In genomic region chr7:42685911-42686310, GRCh38 we compare ENCODE assay signal across 25 cellular contexts.
"Had no signal": no experiment of that assay in that cellular context is flagged by ENCODE, and none has a peak within 500 bp of the region (broad histone marks: within the 10 kb centered on the region; RNA-seq: fewer than 3 reads in every experiment).

No MANE protein-coding gene starts in this region.

- H3K27me3 ChIP-seq: body of pancreas, cardiac muscle cell, pancreas, stomach, upper lobe of left lung had no signal

- H3K4me1 ChIP-seq: body of pancreas, heart right ventricle, lower lobe of right lung, pancreas, psoas muscle had no signal

- H3K4me1 Mint-ChIP-seq: activated CD8-positive, alpha-beta memory T cell treated with anti-CD3 and anti-CD28 coated beads, Interleukin-2, amount 10 ng/mL, durations not matched to agents 7 days and 5 days; activated naive CD4-positive, alpha-beta T cell treated with anti-CD3 and anti-CD28 coated beads, Interleukin-2, amount 50 U/mL, for 24 hours; immature natural killer cell; naive thymus-derived CD8-positive, alpha-beta T cell had no signal

- H3K9me3 ChIP-seq: body of pancreas, lower lobe of right lung, pancreas, psoas muscle, stomach, upper lobe of left lung had no signal

- H3K36me3 ChIP-seq: cardiac muscle cell, heart right ventricle, lower lobe of right lung, pancreas, stomach, upper lobe of left lung had no signal

- H3K27ac ChIP-seq: body of pancreas, cardiac muscle cell, heart right ventricle, lower lobe of right lung, pancreas, psoas muscle, upper lobe of left lung had no signal

- H3K4me3 ChIP-seq: body of pancreas, cardiac muscle cell, heart right ventricle, lower lobe of right lung, pancreas, psoas muscle, stomach, upper lobe of left lung had no signal

- H3K27ac Mint-ChIP-seq: activated CD8-positive, alpha-beta memory T cell treated with anti-CD3 and anti-CD28 coated beads, Interleukin-2, amount 10 ng/mL, durations not matched to agents 7 days and 5 days; activated CD8-positive, alpha-beta T cell treated with anti-CD3 and anti-CD28 coated beads for 36 hours; activated naive CD4-positive, alpha-beta T cell treated with anti-CD3 and anti-CD28 coated beads, Interleukin-2, amount 50 U/mL, for 24 hours; activated T-helper 1 cell treated with anti-CD3 and anti-CD28 coated beads, Interleukin-12 subunit alpha, Interleukin-12 subunit beta, Interleukin-2, Interleukin-4 antibody, amounts not matched to agents 30 ng/mL and 10 ng/mL and 1 ng/mL, durations not matched to agents 14 hours and 24 hours and 36 hours; immature natural killer cell; T-helper 1 cell treated with Interleukin-12 subunit alpha and Interleukin-12 subunit beta and Interleukin-4 antibody, amounts not matched to agents 30 μg/mL and 1 μg/mL, for 36 hours had no signal

- DNase-seq: activated CD4-positive, alpha-beta T cell treated with anti-CD3 and anti-CD28 coated beads for 48 hours; activated CD8-positive, alpha-beta memory T cell treated with anti-CD3 and anti-CD28 coated beads, Interleukin-2, amount 10 ng/mL, durations not matched to agents 7 days and 5 days; activated CD8-positive, alpha-beta T cell treated with anti-CD3 and anti-CD28 coated beads for 36 hours; activated gamma-delta T cell treated with Interleukin-2 at 50 U/mL for 16 hours; activated T-cell treated with anti-CD3 and anti-CD28 coated beads for 4 hours; anterior cingulate cortex; body of pancreas; cortex of kidney; heart right ventricle; immature natural killer cell; lower lobe of right lung; naive thymus-derived CD8-positive, alpha-beta T cell; pancreas; psoas muscle; right cardiac atrium; stimulated activated CD4-positive, alpha-beta T cell treated with anti-CD3 and anti-CD28 coated beads, Interleukin-12 subunit alpha, Interleukin-12 subunit beta, amount 100 ng/mL, for 4 hours; stimulated activated CD4-positive, alpha-beta T cell treated with anti-CD3 and anti-CD28 coated beads, Interleukin-4, amount 100 ng/mL, for 4 hours; stomach; T1000; upper lobe of left lung had no signal

- H3K4me3 Mint-ChIP-seq: activated CD8-positive, alpha-beta memory T cell treated with anti-CD3 and anti-CD28 coated beads, Interleukin-2, amount 10 ng/mL, durations not matched to agents 7 days and 5 days; activated CD8-positive, alpha-beta T cell treated with anti-CD3 and anti-CD28 coated beads for 36 hours; activated naive CD4-positive, alpha-beta T cell treated with anti-CD3 and anti-CD28 coated beads, Interleukin-2, amount 50 U/mL, for 24 hours; activated T-helper 1 cell treated with anti-CD3 and anti-CD28 coated beads, Interleukin-12 subunit alpha, Interleukin-12 subunit beta, Interleukin-2, Interleukin-4 antibody, amounts not matched to agents 30 ng/mL and 10 ng/mL and 1 ng/mL, durations not matched to agents 14 hours and 24 hours and 36 hours; immature natural killer cell; naive thymus-derived CD8-positive, alpha-beta T cell; T-helper 1 cell treated with Interleukin-12 subunit alpha and Interleukin-12 subunit beta and Interleukin-4 antibody, amounts not matched to agents 30 μg/mL and 1 μg/mL, for 36 hours had no signal

- H3K36me3 Mint-ChIP-seq: activated CD8-positive, alpha-beta memory T cell treated with anti-CD3 and anti-CD28 coated beads, Interleukin-2, amount 10 ng/mL, durations not matched to agents 7 days and 5 days; activated naive CD4-positive, alpha-beta T cell treated with anti-CD3 and anti-CD28 coated beads, Interleukin-2, amount 50 U/mL, for 24 hours; immature natural killer cell; naive thymus-derived CD8-positive, alpha-beta T cell had no signal

- H3K27me3 Mint-ChIP-seq: activated CD8-positive, alpha-beta memory T cell treated with anti-CD3 and anti-CD28 coated beads, Interleukin-2, amount 10 ng/mL, durations not matched to agents 7 days and 5 days had no signal

- H3K9me3 Mint-ChIP-seq: activated CD8-positive, alpha-beta T cell treated with anti-CD3 and anti-CD28 coated beads for 36 hours; activated T-helper 1 cell treated with anti-CD3 and anti-CD28 coated beads, Interleukin-12 subunit alpha, Interleukin-12 subunit beta, Interleukin-2, Interleukin-4 antibody, amounts not matched to agents 30 ng/mL and 10 ng/mL and 1 ng/mL, durations not matched to agents 14 hours and 24 hours and 36 hours; T-helper 1 cell treated with Interleukin-12 subunit alpha and Interleukin-12 subunit beta and Interleukin-4 antibody, amounts not matched to agents 30 μg/mL and 1 μg/mL, for 36 hours had no signal

- ATAC-seq: activated CD8-positive, alpha-beta memory T cell treated with anti-CD3 and anti-CD28 coated beads, Interleukin-2, amount 10 ng/mL, durations not matched to agents 7 days and 5 days; activated CD8-positive, alpha-beta T cell treated with anti-CD3 and anti-CD28 coated beads for 36 hours; body of pancreas; heart right ventricle; left lobe of liver; lower lobe of right lung; naive thymus-derived CD8-positive, alpha-beta T cell; pancreas; psoas muscle had no signal
